In the genomic region with DNA sequence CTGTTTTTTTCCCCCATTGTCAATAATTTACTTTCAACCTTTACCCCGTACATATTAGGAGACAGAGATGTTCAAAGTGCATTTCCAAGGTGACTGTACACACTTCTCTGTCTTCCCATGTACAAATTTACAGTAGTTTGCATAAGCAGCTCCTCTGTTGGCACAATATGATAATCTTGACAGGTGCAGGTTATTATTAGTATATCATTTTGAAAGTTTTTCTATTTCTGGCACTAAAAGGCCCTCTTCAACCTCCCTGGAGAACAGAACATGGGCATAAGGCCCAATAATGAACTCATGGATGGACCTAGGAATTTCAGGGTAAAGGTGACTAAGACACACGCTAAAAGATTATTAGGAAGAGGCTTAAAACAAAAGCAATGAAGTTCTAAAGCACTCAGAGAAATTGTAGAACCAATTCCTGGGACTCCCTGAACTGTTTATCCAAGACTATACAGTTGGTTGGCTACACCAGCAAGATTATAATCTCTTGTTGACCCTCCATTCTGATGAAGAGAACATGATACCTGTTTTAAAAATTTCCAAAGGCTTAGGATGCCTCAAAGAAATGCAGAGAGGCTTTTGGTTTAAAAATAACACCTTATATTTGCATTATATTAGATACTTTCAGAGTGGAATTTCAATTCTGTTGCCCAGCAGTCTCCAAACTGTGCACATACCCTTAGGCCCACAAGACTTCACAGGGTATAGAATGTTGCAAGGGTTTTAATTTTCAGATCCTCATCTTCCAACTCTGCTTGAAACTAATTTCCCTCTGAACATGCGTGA, we compare ENCODE assay signal across 8 cellular contexts. TPM values are rescaled to one million over a fixed set of nuclear protein-coding genes. Genes with fewer than 3 reads are reported as not detected.
DNase-seq lines count a peak whose midpoint lies in the region; ATAC-seq, FAIRE-seq and TF ChIP-seq lines count a peak whose summit lies in the region.

No MANE protein-coding gene starts in this region.

- no peaks in the 10 kb centered on the region for H3K9me3 Mint-ChIP-seq in GM23338
- peaks cover 12% of the 10 kb centered on the region for H3K9me3 Mint-ChIP-seq in WTC11

- H3K9me3 ChIP-seq in right cardiac atrium (ENCODE audit: control insufficient read depth, low read length) (no peaks in the 10 kb centered on the region), small intestine (ENCODE audit: control insufficient read depth, low read depth) (no peaks in the 10 kb centered on the region)

- peaks cover 35% of the 10 kb centered on the region for H3K4me1 ChIP-seq in GM23338 (ENCODE audit: insufficient read depth)
- H3K4me1 ChIP-seq in right cardiac atrium (ENCODE audit: control insufficient read depth, insufficient read depth, low read length), result peaks cover 2% of the 10 kb centered on the region
- H3K4me1 ChIP-seq in small intestine (ENCODE audit: control insufficient read depth in 2 of 2, insufficient read depth in 1 of 2, low read depth in 1 of 2, low read length in 1 of 2), result peaks cover 4% of the 10 kb centered on the region in 2 donors

- H3K36me3 Mint-ChIP-seq in GM23338 (ENCODE audit: low read depth) (peaks cover 9% of the 10 kb centered on the region; the same call in 2 of the 3 replicates), WTC11 (peaks cover 14% of the 10 kb centered on the region)

- intact Hi-C loops in right cardiac atrium (cut with DNase I), result no loop called here

- no peak for TF ChIP-seq CTCF in AG04449 (IDR thresholded peaks at IDR 0.05; ENCODE audit: insufficient read depth, low read length, missing control alignments)
- TF ChIP-seq CTCF in GM23338 (conservative IDR thresholded peaks at IDR 0.05; ENCODE audit: low read depth in 2 of 2), result no peak
- no peak for TF ChIP-seq CTCF in WTC11 (IDR thresholded peaks at IDR 0.05)

- H3K4me1 Mint-ChIP-seq in GM23338 (peaks cover 59% of the 10 kb centered on the region), WTC11 (peaks cover 64% of the 10 kb centered on the region)

- peak overlapping the region; percentile 80 for H3K4me2 ChIP-seq in GM23338

- no peaks in the 10 kb centered on the region for H3K9me2 ChIP-seq in GM23338 (ENCODE audit: insufficient read depth)

- no peaks in the 10 kb centered on the region for H4K20me1 ChIP-seq in GM23338 (replicated peaks; ENCODE audit: insufficient read depth)

- H3K27me3 ChIP-seq in GM23338 (ENCODE audit: insufficient read depth), result no peaks in the 10 kb centered on the region
- H3K27me3 ChIP-seq in right cardiac atrium (ENCODE audit: control insufficient read depth, insufficient read depth), result no peaks in the 10 kb centered on the region
- H3K27me3 ChIP-seq in small intestine (ENCODE audit: control insufficient read depth in 2 of 2, insufficient read depth in 2 of 2, low read length in 2 of 2), result no peaks in the 10 kb centered on the region

- DNase-seq in AG04449 (ENCODE audit: low read depth, low spot score), result no peak
- DNase-seq in GM23338 (ENCODE audit: low spot score), result no peak
- DNase-seq in WTC11 (ENCODE audit: low spot score), result no peak
- DNase-seq in right cardiac atrium, result no peak
- peak; percentile 73 for DNase-seq in small intestine
- no peak for DNase-seq in stimulated activated CD4-positive, alpha-beta T cell treated with anti-CD3 and anti-CD28 coated beads, Interleukin-12 subunit alpha, Interleukin-12 subunit beta, amount 100 ng/mL, for 4 hours
- no peak for DNase-seq in NCI-H1105 (lab: John Stamatoyannopoulos, UW)

- CTCF ChIA-PET in AG04449 (lab: Yijun Ruan, JAX), result interaction anchor here (2.6 kb wide), 1 partner anchor 15 kb away, joined by 6 read pairs; no protein-coding TSS in a partner anchor
- CTCF ChIA-PET in WTC11 (lab: Charles Lee), result interaction anchor here (0.8 kb wide), 1 partner anchor 587 kb away, joined by 3 read pairs; no protein-coding TSS in a partner anchor

- FAIRE-seq in small intestine (lab: Jason Lieb, UNC), result no peak

- H3K36me3 ChIP-seq in GM23338 (ENCODE audit: insufficient read depth), result no peaks in the 10 kb centered on the region
- no peaks in the 10 kb centered on the region for H3K36me3 ChIP-seq in small intestine (ENCODE audit: control insufficient read depth in 2 of 2, insufficient read depth in 2 of 2, low read length in 2 of 2)

- H3K27me3 Mint-ChIP-seq in GM23338 (ENCODE audit: insufficient read depth, low read depth, poor library complexity) (peaks cover 4% of the 10 kb centered on the region), WTC11 (ENCODE audit: low read depth) (no peaks in the 10 kb centered on the region)

- H3K4me3 ChIP-seq in AG04449 (ENCODE audit: low read depth, low read length), result peak overlapping the region; percentile 77
- peak overlapping the region; percentile 67 for H3K4me3 ChIP-seq in GM23338
- peak overlapping the region; percentile 88 for H3K4me3 ChIP-seq in right cardiac atrium (ENCODE audit: low read length)
- peak overlapping the region in 1 of 2 donors; percentile 91 for H3K4me3 ChIP-seq in small intestine (ENCODE audit: low read depth in 1 of 2, low read length in 2 of 2)

- 66% methylated on average over 3 of the region's 3 CpGs for WGBS in right cardiac atrium
- 44 to 60% (median 48%) methylated on average over 3 of the region's 3 CpGs for WGBS in small intestine, 3 donors

- no peak overlapping the region for H3K27ac Mint-ChIP-seq in GM23338
- H3K27ac Mint-ChIP-seq in WTC11, result peak overlapping the region; percentile 85

- POLR2A ChIA-PET in AG04449 (lab: Yijun Ruan, JAX) (no interaction called here), WTC11 (lab: Charles Lee) (no interaction called here)

- H3K4me3 Mint-ChIP-seq in GM23338 (peak overlapping the region; percentile 94), WTC11 (peak overlapping the region; percentile 90)

- ATAC-seq in GM23338 (no peak), WTC11 (no peak), right cardiac atrium (peak in 1 of 2 donors; percentile 8), GM18502 (IDR thresholded peaks at IDR 0.05; ENCODE audit: poor library complexity, unreplicated experiment) (no peak)

- peak overlapping the region; percentile 85 for H3K27ac ChIP-seq in GM23338 (ENCODE audit: low read depth)
- no peak overlapping the region for H3K27ac ChIP-seq in right cardiac atrium (ENCODE audit: low read length)
- H3K27ac ChIP-seq in small intestine (ENCODE audit: low read depth in 1 of 2, low read length in 1 of 2), result peak overlapping the region in 1 of 2 donors; percentile 56

- no peaks in the 10 kb centered on the region for H3F3A ChIP-seq in GM23338 (replicated peaks; ENCODE audit: low read depth)

- H2AFZ ChIP-seq in GM23338, result no peak overlapping the region

- peaks cover 34% of the 10 kb centered on the region for H3K79me2 ChIP-seq in GM23338 (replicated peaks; ENCODE audit: insufficient read depth)

TF ChIP-seq in GM23338, 12 proteins besides CTCF, POLR2A, EP300 and RAD21 (continues in another document):
- TF ChIP-seq POLR2AphosphoS5 (IDR thresholded peaks at IDR 0.05; ENCODE audit: low read depth), result no peak
- no peak for TF ChIP-seq EZH2 (IDR thresholded peaks at IDR 0.05; ENCODE audit: low read depth, unreplicated experiment)
- TF ChIP-seq STAT1 (IDR thresholded peaks at IDR 0.05; ENCODE audit: unreplicated experiment), result no peak
- TF ChIP-seq CREB1 (CRISPR knock-in tag; IDR thresholded peaks at IDR 0.05; ENCODE audit: low read depth), result no peak

TF ChIP-seq in WTC11, 78 proteins besides CTCF, POLR2A, EP300 and RAD21:
- TF ChIP-seq, protein P1, sequence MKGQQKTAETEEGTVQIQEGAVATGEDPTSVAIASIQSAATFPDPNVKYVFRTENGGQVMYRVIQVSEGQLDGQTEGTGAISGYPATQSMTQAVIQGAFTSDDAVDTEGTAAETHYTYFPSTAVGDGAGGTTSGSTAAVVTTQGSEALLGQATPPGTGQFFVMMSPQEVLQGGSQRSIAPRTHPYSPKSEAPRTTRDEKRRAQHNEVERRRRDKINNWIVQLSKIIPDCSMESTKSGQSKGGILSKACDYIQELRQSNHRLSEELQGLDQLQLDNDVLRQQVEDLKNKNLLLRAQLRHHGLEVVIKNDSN (CRISPR knock-in tag; IDR thresholded peaks at IDR 0.05), result no peak
- TF ChIP-seq, protein P2, sequence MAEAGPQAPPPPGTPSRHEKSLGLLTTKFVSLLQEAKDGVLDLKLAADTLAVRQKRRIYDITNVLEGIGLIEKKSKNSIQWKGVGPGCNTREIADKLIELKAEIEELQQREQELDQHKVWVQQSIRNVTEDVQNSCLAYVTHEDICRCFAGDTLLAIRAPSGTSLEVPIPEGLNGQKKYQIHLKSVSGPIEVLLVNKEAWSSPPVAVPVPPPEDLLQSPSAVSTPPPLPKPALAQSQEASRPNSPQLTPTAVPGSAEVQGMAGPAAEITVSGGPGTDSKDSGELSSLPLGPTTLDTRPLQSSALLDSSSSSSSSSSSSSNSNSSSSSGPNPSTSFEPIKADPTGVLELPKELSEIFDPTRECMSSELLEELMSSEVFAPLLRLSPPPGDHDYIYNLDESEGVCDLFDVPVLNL (CRISPR knock-in tag; IDR thresholded peaks at IDR 0.05; ENCODE audit: borderline replicate concordance, low read depth), result no peak
- TF ChIP-seq, protein P3, sequence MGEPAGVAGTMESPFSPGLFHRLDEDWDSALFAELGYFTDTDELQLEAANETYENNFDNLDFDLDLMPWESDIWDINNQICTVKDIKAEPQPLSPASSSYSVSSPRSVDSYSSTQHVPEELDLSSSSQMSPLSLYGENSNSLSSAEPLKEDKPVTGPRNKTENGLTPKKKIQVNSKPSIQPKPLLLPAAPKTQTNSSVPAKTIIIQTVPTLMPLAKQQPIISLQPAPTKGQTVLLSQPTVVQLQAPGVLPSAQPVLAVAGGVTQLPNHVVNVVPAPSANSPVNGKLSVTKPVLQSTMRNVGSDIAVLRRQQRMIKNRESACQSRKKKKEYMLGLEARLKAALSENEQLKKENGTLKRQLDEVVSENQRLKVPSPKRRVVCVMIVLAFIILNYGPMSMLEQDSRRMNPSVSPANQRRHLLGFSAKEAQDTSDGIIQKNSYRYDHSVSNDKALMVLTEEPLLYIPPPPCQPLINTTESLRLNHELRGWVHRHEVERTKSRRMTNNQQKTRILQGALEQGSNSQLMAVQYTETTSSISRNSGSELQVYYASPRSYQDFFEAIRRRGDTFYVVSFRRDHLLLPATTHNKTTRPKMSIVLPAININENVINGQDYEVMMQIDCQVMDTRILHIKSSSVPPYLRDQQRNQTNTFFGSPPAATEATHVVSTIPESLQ (CRISPR knock-in tag; IDR thresholded peaks at IDR 0.05), result no peak
- TF ChIP-seq GABPB1 (CRISPR knock-in tag; IDR thresholded peaks at IDR 0.05), result peak; percentile 43; the same call in 1 of the 2 replicates

RNA-seq across cellular contexts. Expression of a gene that starts 1.1 kb away (rescaled TPM):
- total RNA-seq in GM23338 (2014; rRNA removed; shearing (Covaris generic)), result 65.2 and 68.7 TPM in 2 replicates
- 84.7 and 88.4 TPM in 2 replicates for polyA plus RNA-seq in GM23338 (2016; fragmentation: Nextera tagmentation; extraction: Ambion mirVana)
- 38.8 to 44.0 TPM (median 39.3 TPM) in 3 replicates for total RNA-seq in WTC11 (2021)
- 10 to 100 TPM; 44.4 to 54.9 (median 48.5) TPM for total RNA-seq in right cardiac atrium
- 69.8 TPM for polyA plus RNA-seq in right cardiac atrium
- polyA plus RNA-seq in small intestine, result 10 to 100 TPM; 56.6 to 83.0 (median 75.1) TPM
